Comparison of ENCODE assay signal across 7 cellular contexts in the genomic region with DNA sequence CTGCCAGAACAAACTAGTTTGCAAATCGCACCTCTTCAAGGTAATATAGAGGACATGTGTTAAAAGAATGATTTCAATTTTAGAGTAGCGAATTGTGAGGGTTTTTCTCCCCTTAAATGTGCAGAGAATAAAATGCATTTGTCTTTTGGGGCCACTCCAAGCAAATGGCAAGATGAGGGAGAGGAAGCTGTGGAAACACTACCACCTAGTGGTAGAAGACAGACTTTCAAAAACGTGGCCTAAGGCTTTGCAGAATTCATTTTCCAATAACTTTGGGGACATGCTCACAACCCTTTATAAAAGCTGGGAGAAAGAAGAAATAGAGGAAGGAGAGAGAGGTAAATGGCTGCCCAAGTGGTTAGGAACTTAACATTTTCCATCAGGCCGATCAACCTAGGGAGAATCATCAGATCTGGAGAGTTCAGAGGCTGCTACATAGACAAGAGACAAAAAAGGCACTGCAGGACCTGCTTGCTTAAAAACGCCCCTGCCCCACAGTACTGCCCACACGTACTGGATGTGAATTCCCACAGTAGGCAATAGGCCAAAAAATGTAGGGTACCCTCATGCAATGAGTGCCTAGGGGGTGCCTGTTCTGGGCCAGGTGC. TPM values are rescaled to one million over a fixed set of nuclear protein-coding genes. Genes with fewer than 3 reads are reported as not detected.
DNase-seq lines count a peak whose midpoint lies in the region; ATAC-seq, FAIRE-seq and TF ChIP-seq lines count a peak whose summit lies in the region.

No MANE protein-coding gene starts in this region.

- POLR2A ChIA-PET in HEK293 (lab: Yijun Ruan, JAX) = no interaction called here

- no peaks in the 10 kb centered on the region for H4K20me1 ChIP-seq in DND-41 (ENCODE audit: insufficient read depth, low read length)

- H3K79me2 ChIP-seq in DND-41 (ENCODE audit: insufficient read depth, low read length) = no peaks in the 10 kb centered on the region

- H3K4me3 ChIP-seq in DND-41 (ENCODE audit: low read depth in 1 of 2, low read length in 2 of 2) (no peak overlapping the region), HEK293 (ENCODE audit: low read depth, low read length) (no peak overlapping the region), ascending aorta (no peak overlapping the region), right cardiac atrium (ENCODE audit: low read length) (no peak overlapping the region), small intestine (ENCODE audit: low read depth in 1 of 2, low read length in 2 of 2) (no peak overlapping the region)

- ATAC-seq in DND-41 (ENCODE audit: insufficient read depth, low read depth) = peak; percentile 87
- peak; percentile 53 to 59 for ATAC-seq in right cardiac atrium
- no peak for ATAC-seq in GM18867 (IDR thresholded peaks at IDR 0.05; ENCODE audit: unreplicated experiment)

- DNase-seq in DND-41 (peak; percentile 52), NCI-H526 treated with DMSO at 0.1 percent for 48 hours (lab: John Stamatoyannopoulos, UW) (peak; percentile 50), ascending aorta (ENCODE audit: low spot score in 2 of 2) (no peak), right cardiac atrium (no peak), small intestine (peak; percentile 65)

- H3K27ac ChIP-seq in DND-41 (ENCODE audit: low read length) = no peak overlapping the region
- H3K27ac ChIP-seq in HEK293 (ENCODE audit: extremely low read depth, low read depth, low read length) = no peak overlapping the region
- no peak overlapping the region for H3K27ac ChIP-seq in ascending aorta
- no peak overlapping the region for H3K27ac ChIP-seq in right cardiac atrium (ENCODE audit: low read length)
- no peak overlapping the region for H3K27ac ChIP-seq in small intestine (ENCODE audit: low read depth in 1 of 2, low read length in 1 of 2)

- CTCF ChIA-PET in HEK293 (lab: Yijun Ruan, JAX) = interaction anchor here (0.5 to 7.9 kb wide), 28 partner anchors 9 to 908 kb away, joined by 3 to 70 read pairs (median 6); partner anchors contain the start of genes MRPS6 and SLC5A3

- no peak overlapping the region for H3K9ac ChIP-seq in DND-41 (ENCODE audit: low read depth, low read length)

- no peaks in the 10 kb centered on the region for H3K9me3 ChIP-seq in DND-41 (ENCODE audit: insufficient read depth, low read length, severe bottlenecking)
- H3K9me3 ChIP-seq in HEK293 (ENCODE audit: control insufficient read depth, insufficient read depth, low read depth, low read length) = no peaks in the 10 kb centered on the region
- no peaks in the 10 kb centered on the region for H3K9me3 ChIP-seq in ascending aorta
- H3K9me3 ChIP-seq in right cardiac atrium (ENCODE audit: control insufficient read depth, low read length) = no peaks in the 10 kb centered on the region
- no peaks in the 10 kb centered on the region for H3K9me3 ChIP-seq in small intestine (ENCODE audit: control insufficient read depth, low read depth)

- 7% methylated on average over 6 of the region's 6 CpGs for whole genome bisulfite sequencing in right cardiac atrium
- 7 to 15% (median 10%) methylated on average over 6 of the region's 6 CpGs for WGBS in small intestine, 3 donors

- H2AFZ ChIP-seq in DND-41 (ENCODE audit: low read depth, low read length) = no peak overlapping the region

- H3K4me1 ChIP-seq in DND-41 (ENCODE audit: insufficient read depth, low read length) (no peaks in the 10 kb centered on the region), HEK293 (ENCODE audit: control insufficient read depth, insufficient read depth, low read length) (no peaks in the 10 kb centered on the region), ascending aorta (no peaks in the 10 kb centered on the region), right cardiac atrium (ENCODE audit: control insufficient read depth, insufficient read depth, low read length) (no peaks in the 10 kb centered on the region), small intestine (ENCODE audit: control insufficient read depth in 2 of 2, insufficient read depth in 1 of 2, low read depth in 1 of 2, low read length in 1 of 2) (no peaks in the 10 kb centered on the region)

- H3K36me3 ChIP-seq in DND-41 (ENCODE audit: insufficient read depth, low read length) (no peaks in the 10 kb centered on the region), HEK293 (ENCODE audit: control insufficient read depth in 2 of 2, insufficient read depth in 1 of 2, low read length in 2 of 2) (no peaks in the 10 kb centered on the region), ascending aorta (no peaks in the 10 kb centered on the region), small intestine (ENCODE audit: control insufficient read depth in 2 of 2, insufficient read depth in 2 of 2, low read length in 2 of 2) (no peaks in the 10 kb centered on the region)

- no peak overlapping the region for H3K4me2 ChIP-seq in DND-41 (ENCODE audit: insufficient read depth, low read length)

- peak; percentile 87 for TF ChIP-seq CTCF in DND-41 (IDR thresholded peaks at IDR 0.05; ENCODE audit: borderline replicate concordance, extremely low read depth, low read length, poor library complexity, severe bottlenecking)
- TF ChIP-seq CTCF in HEK293 (tag by site-specific recombination; IDR thresholded peaks at IDR 0.05) = peak; percentile 75
- peak; percentile 71 to 81 (median 77) for TF ChIP-seq CTCF in ascending aorta (IDR thresholded peaks at IDR 0.05)

- no peaks in the 10 kb centered on the region for H3K27me3 ChIP-seq in DND-41 (ENCODE audit: insufficient read depth, low read length, poor library complexity)
- no peaks in the 10 kb centered on the region for H3K27me3 ChIP-seq in ascending aorta
- no peaks in the 10 kb centered on the region for H3K27me3 ChIP-seq in right cardiac atrium (ENCODE audit: control insufficient read depth, insufficient read depth)
- H3K27me3 ChIP-seq in small intestine (ENCODE audit: control insufficient read depth in 2 of 2, insufficient read depth in 2 of 2, low read length in 2 of 2) = peaks cover 0 to 3% of the 10 kb centered on the region in 2 donors

- intact Hi-C loops in ascending aorta (cut with DNase I) = no loop called here
- intact Hi-C loops in right cardiac atrium (cut with DNase I) = no loop called here

- peak; percentile 5 for FAIRE-seq in small intestine (lab: Jason Lieb, UNC)

TF ChIP-seq in HEK293, 187 proteins besides CTCF, POLR2A, EP300 and RAD21:
- TF ChIP-seq, protein P1, sequence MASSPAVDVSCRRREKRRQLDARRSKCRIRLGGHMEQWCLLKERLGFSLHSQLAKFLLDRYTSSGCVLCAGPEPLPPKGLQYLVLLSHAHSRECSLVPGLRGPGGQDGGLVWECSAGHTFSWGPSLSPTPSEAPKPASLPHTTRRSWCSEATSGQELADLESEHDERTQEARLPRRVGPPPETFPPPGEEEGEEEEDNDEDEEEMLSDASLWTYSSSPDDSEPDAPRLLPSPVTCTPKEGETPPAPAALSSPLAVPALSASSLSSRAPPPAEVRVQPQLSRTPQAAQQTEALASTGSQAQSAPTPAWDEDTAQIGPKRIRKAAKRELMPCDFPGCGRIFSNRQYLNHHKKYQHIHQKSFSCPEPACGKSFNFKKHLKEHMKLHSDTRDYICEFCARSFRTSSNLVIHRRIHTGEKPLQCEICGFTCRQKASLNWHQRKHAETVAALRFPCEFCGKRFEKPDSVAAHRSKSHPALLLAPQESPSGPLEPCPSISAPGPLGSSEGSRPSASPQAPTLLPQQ (tag by site-specific recombination; IDR thresholded peaks at IDR 0.05) = peak; percentile 44; the same call in 1 of the 2 replicates
- peak; percentile 94 for TF ChIP-seq ZNF654 (tag by site-specific recombination; IDR thresholded peaks at IDR 0.05; ENCODE audit: low read depth)
- TF ChIP-seq ZNF623 (tag by site-specific recombination; IDR thresholded peaks at IDR 0.05) = no peak

RNA-seq across cellular contexts. Expression of gene RCAN1, which starts 15.7 kb away (rescaled TPM):
- 12.5 TPM for total RNA-seq in ascending aorta
- 10 to 100 TPM; 26.7 to 39.7 (median 30.7) TPM for total RNA-seq in right cardiac atrium
- polyA plus RNA-seq in right cardiac atrium = 32.4 TPM
- polyA plus RNA-seq in small intestine = 10 to 100 TPM; 23.6 to 38.9 (median 31.6) TPM

RNA-seq across cellular contexts. Expression of gene CLIC6, which starts 38.2 kb away (rescaled TPM):
- total RNA-seq in ascending aorta (6.2 TPM), right cardiac atrium (10 to 100 TPM in 3 of 4 donors, 1 to 10 TPM in 1; 7.1 to 13.7 (median 12.8) TPM)
- polyA plus RNA-seq in right cardiac atrium (6.1 TPM), small intestine (1 to 10 TPM in 1 of 3 donors, under 1 TPM in 2; 0.22 to 3.2 (median 0.81) TPM)

Comparison
In these comparisons a context has a peak if more than half of its experiments do, and no peak if none do; other contexts are left out.
1. DNase-seq: peak in DND-41 (single experiment), NCI-H526 treated with DMSO at 0.1 percent for 48 hours (single experiment) and small intestine (single experiment); none in ascending aorta (0 of 2) and right cardiac atrium (0 of 3).
2. Peak in every context shown above with its lines, with median percentiles within 50 percentile points of each other: CTCF ChIP-seq.